26 cellular contexts compared by ENCODE assay signal in the genomic region with DNA sequence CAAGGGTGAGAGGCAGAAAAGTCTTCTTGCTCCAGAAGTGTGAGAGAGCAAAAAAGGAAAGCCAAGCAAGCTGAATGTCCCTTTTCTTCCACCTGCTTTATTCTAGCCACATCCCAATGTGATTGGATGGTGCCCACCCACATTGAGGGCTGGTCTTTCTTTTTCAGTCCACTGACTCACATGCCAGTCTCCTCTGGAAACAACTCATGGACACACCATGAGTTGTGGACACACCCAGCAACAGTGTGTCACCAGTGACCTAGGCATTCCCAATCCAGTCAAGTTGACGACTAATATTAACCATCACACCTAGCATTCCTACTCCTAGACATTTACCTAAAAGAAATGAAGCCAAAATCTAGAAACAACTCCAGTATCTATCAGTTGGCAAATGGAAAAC.
"Had no signal": no experiment of that assay in that cellular context is flagged by ENCODE, and none has a peak within 500 bp of the region (broad histone marks: within the 10 kb centered on the region; RNA-seq: fewer than 3 reads in every experiment).

No MANE protein-coding gene starts in this region.

- FAIRE-seq: endometrium, kidney had no signal

- H3K4me3 ChIP-seq: dorsolateral prefrontal cortex, esophagus squamous epithelium, hepatocyte, psoas muscle, right lobe of liver, spleen, testis, tibial nerve, upper lobe of right lung, vagina had no signal

- H3K9ac ChIP-seq: parathyroid adenoma had no signal

- H3K9me3 ChIP-seq: psoas muscle, right lobe of liver, testis, upper lobe of right lung, vagina had no signal

- DNase-seq: cortex of kidney; dorsolateral prefrontal cortex; effector CD8-positive, alpha-beta T cell; esophagus squamous epithelium; foreskin melanocyte; head of caudate nucleus; kidney; naive B cell; psoas muscle; retina; right lobe of liver; spleen; stimulated activated CD4-positive, alpha-beta T cell treated with anti-CD3 and anti-CD28 coated beads, Interleukin-15, amount 100 ng/mL, for 24 hours; stimulated activated CD4-positive, alpha-beta T cell treated with anti-CD3 and anti-CD28 coated beads, Interleukin-1b, Interleukin-23, amount 100 ng/mL, for 48 hours; stimulated activated CD4-positive, alpha-beta T cell treated with anti-CD3 and anti-CD28 coated beads, Interleukin-4, amount 100 ng/mL, for 24 hours; stimulated activated naive B cell treated with anti-CD40 and anti-IgM and Interleukin-4, amounts not matched to agents 10 μg/mL and 1 μg/mL and 100 μg/mL, for 72 hours; stimulated activated naive CD8-positive, alpha-beta T cell treated with anti-CD3 and anti-CD28 coated beads, Interleukin-15, amount 100 ng/mL, for 72 hours; testis; upper lobe of right lung had no signal

- H3K4me1 Mint-ChIP-seq: stimulated activated naive CD8-positive, alpha-beta T cell treated with anti-CD3 and anti-CD28 coated beads, Interleukin-15, amount 100 ng/mL, for 72 hours had no signal

- H3K27me3 ChIP-seq: dorsolateral prefrontal cortex, esophagus squamous epithelium, hepatocyte, right lobe of liver, spleen, testis, tibial nerve, upper lobe of right lung, vagina had no signal

- H3K36me3 ChIP-seq: esophagus squamous epithelium, right lobe of liver, spleen, upper lobe of right lung, vagina had no signal

- H2AFZ ChIP-seq: hepatocyte, parathyroid adenoma had no signal

- H3K4me1 ChIP-seq: esophagus squamous epithelium, parathyroid adenoma, psoas muscle, testis, vagina had no signal

- H3K4me3 Mint-ChIP-seq: naive B cell; nephron; stimulated activated naive B cell treated with anti-CD40 and anti-IgM and Interleukin-4, amounts not matched to agents 10 μg/mL and 1 μg/mL and 100 μg/mL, for 72 hours; stimulated activated naive CD8-positive, alpha-beta T cell treated with anti-CD3 and anti-CD28 coated beads, Interleukin-15, amount 100 ng/mL, for 72 hours had no signal

- ATAC-seq: psoas muscle; right lobe of liver; stimulated activated naive B cell treated with anti-CD40 and anti-IgM and Interleukin-4, amounts not matched to agents 10 μg/mL and 1 μg/mL and 100 μg/mL, for 72 hours; stimulated activated naive CD8-positive, alpha-beta T cell treated with anti-CD3 and anti-CD28 coated beads, Interleukin-15, amount 100 ng/mL, for 72 hours; upper lobe of right lung had no signal

- H3K4me2 ChIP-seq: hepatocyte had no signal

- H3K27ac Mint-ChIP-seq: naive B cell; nephron; stimulated activated naive B cell treated with anti-CD40 and anti-IgM and Interleukin-4, amounts not matched to agents 10 μg/mL and 1 μg/mL and 100 μg/mL, for 72 hours had no signal

- H3K27me3 Mint-ChIP-seq: naive B cell; stimulated activated naive B cell treated with anti-CD40 and anti-IgM and Interleukin-4, amounts not matched to agents 10 μg/mL and 1 μg/mL and 100 μg/mL, for 72 hours; stimulated activated naive CD8-positive, alpha-beta T cell treated with anti-CD3 and anti-CD28 coated beads, Interleukin-15, amount 100 ng/mL, for 72 hours had no signal

- H3K27ac ChIP-seq: dorsolateral prefrontal cortex, epithelial cell of prostate, esophagus squamous epithelium, hepatocyte, parathyroid adenoma, psoas muscle, right lobe of liver, testis, tibial nerve, upper lobe of right lung, vagina had no signal
